In genomic region chr11:62552931-62553838, GRCh38 we compare ENCODE assay signal across 8 cellular contexts. TPM values are rescaled to one million over a fixed set of nuclear protein-coding genes. Genes with fewer than 3 reads are reported as not detected.
A peak's percentile ranks its signal among the peaks of the same experiment; 100 is the strongest.
DNase-seq lines count a peak whose midpoint lies in the region; ATAC-seq and TF ChIP-seq lines count a peak whose summit lies in the region.

No MANE protein-coding gene starts in this region.

- TF ChIP-seq CTCF in foreskin fibroblast (IDR thresholded peaks at IDR 0.05; ENCODE audit: low read depth, low read length), result no peak
- TF ChIP-seq CTCF in osteoblast (IDR thresholded peaks at IDR 0.05; ENCODE audit: extremely low read depth, low read depth, low read length), result no peak

- H4K20me1 ChIP-seq in osteoblast (ENCODE audit: insufficient read depth, low read length), result peaks cover 14% of the 10 kb centered on the region

- no peak for ATAC-seq in GM21390 (IDR thresholded peaks at IDR 0.05; ENCODE audit: unreplicated experiment)
- no peak for ATAC-seq in HG02623 (IDR thresholded peaks at IDR 0.05; ENCODE audit: unreplicated experiment)

- peak overlapping the region; percentile 53 for H2AFZ ChIP-seq in osteoblast (ENCODE audit: low read length)

- DNase-seq in GDM1 (lab: John Stamatoyannopoulos, UW), result peak; percentile 66
- DNase-seq in NT2/D1 (ENCODE audit: low read depth, low spot score), result peak; percentile 85
- DNase-seq in activated effector memory CD4-positive, alpha-beta T cell treated with anti-CD3 and anti-CD28 coated beads, Interleukin-2, amount 50 U/mL, for 16 hours, result peak; percentile 83
- DNase-seq in foreskin fibroblast, result peak; percentile 97 to 98
- peak; percentile 98 for DNase-seq in osteoblast (ENCODE audit: insufficient read length, low spot score, missing footprints)
- DNase-seq in NCI-H748 (lab: John Stamatoyannopoulos, UW; ENCODE audit: unreplicated experiment), result no peak

- peak overlapping the region; percentile 74 for H3K9ac ChIP-seq in NT2/D1 (ENCODE audit: insufficient read length, low read depth)

- peaks cover 35% of the 10 kb centered on the region for H3K36me3 ChIP-seq in NT2/D1 (ENCODE audit: insufficient read depth, insufficient read length, low read length)
- H3K36me3 ChIP-seq in osteoblast (ENCODE audit: insufficient read depth, low read length), result peaks cover 10% of the 10 kb centered on the region

- peak overlapping the region; percentile 81 for H3K4me2 ChIP-seq in osteoblast (ENCODE audit: insufficient read depth, low read length)

- peak overlapping the region; percentile 85 for H3K27ac ChIP-seq in osteoblast (ENCODE audit: low read depth, low read length)

- H3K27me3 ChIP-seq in NT2/D1 (ENCODE audit: insufficient read depth, insufficient read length), result no peaks in the 10 kb centered on the region
- H3K27me3 ChIP-seq in osteoblast (ENCODE audit: insufficient read depth, low read length), result no peaks in the 10 kb centered on the region

- H3K4me1 ChIP-seq in NT2/D1 (ENCODE audit: insufficient read depth, insufficient read length) (peaks cover 41% of the 10 kb centered on the region), osteoblast (ENCODE audit: insufficient read depth, low read length) (peaks cover 72% of the 10 kb centered on the region)

- H3K4me3 ChIP-seq in NT2/D1 (ENCODE audit: insufficient read length, low read depth) (peak overlapping the region; percentile 16), foreskin fibroblast (ENCODE audit: low read depth in 1 of 2, low read length in 2 of 2) (peak overlapping the region; percentile 24 to 56), osteoblast (ENCODE audit: insufficient read depth, low read length) (peak overlapping the region; percentile 59)

- H3K9me3 ChIP-seq in NT2/D1 (ENCODE audit: insufficient read depth, low read length) (no peaks in the 10 kb centered on the region), osteoblast (ENCODE audit: low read depth, low read length) (no peaks in the 10 kb centered on the region)

- no peaks in the 10 kb centered on the region for H3K79me2 ChIP-seq in osteoblast (ENCODE audit: insufficient read depth, low read length)

RNA-seq across cellular contexts. Expression of gene AHNAK, which starts 6.6 kb away (rescaled TPM):
- total RNA-seq in osteoblast, result 646 and 720 TPM in 2 replicates

RNA-seq across cellular contexts. Expression of gene EEF1G, which starts 20.5 kb away (rescaled TPM):
- 1,004 and 1,049 TPM in 2 replicates for total RNA-seq in osteoblast

RNA-seq across cellular contexts. Expression of gene TUT1, which starts 38.1 kb away (rescaled TPM):
- 6.5 and 7.6 TPM in 2 replicates for total RNA-seq in osteoblast

RNA-seq across cellular contexts. Expression of gene MTA2, which starts 48.5 kb away (rescaled TPM):
- 102 and 105 TPM in 2 replicates for total RNA-seq in osteoblast

RNA-seq across cellular contexts. Expression of gene EML3, which starts 59.4 kb away (rescaled TPM):
- 26.4 and 29.5 TPM in 2 replicates for total RNA-seq in osteoblast
